Comparison of ENCODE assay signal across 9 cellular contexts in genomic region chr2:9814129-9814868, GRCh38. TPM values are rescaled to one million over a fixed set of nuclear protein-coding genes. Genes with fewer than 3 reads are reported as not detected.
DNase-seq lines count a peak whose midpoint lies in the region; ATAC-seq, FAIRE-seq and TF ChIP-seq lines count a peak whose summit lies in the region.
"Had no signal": no experiment of that assay in that cellular context is flagged by ENCODE, and none has a peak within 500 bp of the region (broad histone marks: within the 10 kb centered on the region; RNA-seq: fewer than 3 reads in every experiment).

No MANE protein-coding gene starts in this region.

- H3F3A ChIP-seq in GM23338 (replicated peaks; ENCODE audit: low read depth), result no peaks in the 10 kb centered on the region
- H3F3A ChIP-seq in smooth muscle cell (ENCODE audit: low read depth), result no peaks in the 10 kb centered on the region

- no peak for FAIRE-seq in GM12892 (lab: Jason Lieb, UNC)
- FAIRE-seq: G401.6 had no signal

- peaks cover 14% of the 10 kb centered on the region for H3K27me3 Mint-ChIP-seq in GM23338 (ENCODE audit: insufficient read depth, low read depth, poor library complexity)

- H3K27me3 ChIP-seq in GM23338 (ENCODE audit: insufficient read depth) (no peaks in the 10 kb centered on the region), WERI-Rb-1 (ENCODE audit: insufficient read depth, low read depth, severe bottlenecking) (no peaks in the 10 kb centered on the region), heart right ventricle (peaks cover 0 to 3% (median 0%) of the 10 kb centered on the region in 7 donors), smooth muscle cell (ENCODE audit: low read depth) (no peaks in the 10 kb centered on the region)

- no peak for TF ChIP-seq CTCF in GM23338 (conservative IDR thresholded peaks at IDR 0.05; ENCODE audit: low read depth in 2 of 2)
- no peak for TF ChIP-seq CTCF in WERI-Rb-1 (IDR thresholded peaks at IDR 0.05; ENCODE audit: low read depth, low read length)
- peak in 5 of 9 donors; percentile 1 to 44 (median 6) for TF ChIP-seq CTCF in heart right ventricle (IDR thresholded peaks at IDR 0.05)
- no peak for TF ChIP-seq CTCF in smooth muscle cell (IDR thresholded peaks at IDR 0.05; ENCODE audit: borderline replicate concordance, insufficient read depth, poor library complexity, severe bottlenecking)

- H3K36me3 Mint-ChIP-seq in GM23338 (ENCODE audit: low read depth), result no peaks in the 10 kb centered on the region; the same call in 2 of the 3 replicates

- H3K36me3 ChIP-seq in GM23338 (ENCODE audit: insufficient read depth) (no peaks in the 10 kb centered on the region; the same call in 1 of the 2 replicates), WERI-Rb-1 (no peaks in the 10 kb centered on the region), heart right ventricle (no peaks in the 10 kb centered on the region), smooth muscle cell (ENCODE audit: low read depth) (no peaks in the 10 kb centered on the region)
- H3K36me3 ChIP-seq: neutrophil had no signal

- H3K4me3 ChIP-seq in GM23338 (no peak overlapping the region), WERI-Rb-1 (ENCODE audit: low read depth, low read length) (peak overlapping the region; percentile 65), heart right ventricle (peak overlapping the region in 5 of 10 donors; percentile 3 to 29 (median 25)), smooth muscle cell (no peak overlapping the region)

- intact Hi-C loops in heart right ventricle (cut with DNase I), result loop anchor here in 8 of 10 donors (2.0 to 10.0 kb wide), 6 partner anchors 141 to 621 kb away; partner anchors contain the start of genes GRHL1 (in 1 of the 8) and KLF11 (in 1 of the 8)

- H3K9me2 ChIP-seq in GM23338 (ENCODE audit: insufficient read depth), result no peaks in the 10 kb centered on the region

- H4K20me1 ChIP-seq in GM23338 (replicated peaks; ENCODE audit: insufficient read depth) (no peaks in the 10 kb centered on the region), smooth muscle cell (ENCODE audit: low read depth) (no peaks in the 10 kb centered on the region)

- DNase-seq in GM23338 (ENCODE audit: low spot score), result no peak
- DNase-seq in WERI-Rb-1, result peak; percentile 98
- no peak for DNase-seq in heart right ventricle
- no peak for DNase-seq in smooth muscle cell (lab: John Stamatoyannopoulos, UW; ENCODE audit: unreplicated experiment)
- no peak for DNase-seq in GM12892 (ENCODE audit: insufficient read length)
- no peak for DNase-seq in SKM-1 treated with dmso at 0.1 percent for 144 hours (lab: John Stamatoyannopoulos, UW; ENCODE audit: unreplicated experiment)

- H3K4me1 Mint-ChIP-seq in GM23338, result no peaks in the 10 kb centered on the region; the same call in 2 of the 3 replicates

- H3K4me1 ChIP-seq in GM23338 (ENCODE audit: insufficient read depth) (no peaks in the 10 kb centered on the region), heart right ventricle (peaks cover 0 to 16% (median 13%) of the 10 kb centered on the region in 9 donors), smooth muscle cell (ENCODE audit: low read depth) (no peaks in the 10 kb centered on the region)

- TF ChIP-seq POLR2A in GM12892 (IDR thresholded peaks at IDR 0.05; ENCODE audit: low read depth, low read length), result no peak

- H3K4me2 ChIP-seq in GM23338 (peak overlapping the region; percentile 32; the same call in 1 of the 2 replicates), smooth muscle cell (peak overlapping the region; percentile 81)

- H3K27ac Mint-ChIP-seq in GM23338, result no peak overlapping the region

- 65 to 69% methylated on average over 24 of the region's 24 CpGs for WGBS in heart right ventricle, 2 donors
- WGBS in smooth muscle cell (ENCODE audit: low lambda C conversion rate), result 75% methylated on average over 24 of the region's 24 CpGs

- H3K27ac ChIP-seq in GM23338 (ENCODE audit: low read depth) (no peak overlapping the region), WERI-Rb-1 (peak overlapping the region; percentile 98), heart right ventricle (no peak overlapping the region), smooth muscle cell (ENCODE audit: low read depth) (no peak overlapping the region)
- H3K27ac ChIP-seq: neutrophil had no signal

- H2AFZ ChIP-seq in GM23338 (peak overlapping the region; percentile 97), smooth muscle cell (ENCODE audit: low read depth) (peak overlapping the region; percentile 76)

- no peak overlapping the region for H3K9ac ChIP-seq in smooth muscle cell (ENCODE audit: low read depth)

- no peaks in the 10 kb centered on the region for H3K9me3 ChIP-seq in WERI-Rb-1 (ENCODE audit: severe bottlenecking)
- no peaks in the 10 kb centered on the region for H3K9me3 ChIP-seq in heart right ventricle
- H3K9me3 ChIP-seq in smooth muscle cell (replicated peaks; ENCODE audit: low read depth), result no peaks in the 10 kb centered on the region
- H3K9me3 ChIP-seq: neutrophil had no signal

- no peak overlapping the region for H3K4me3 Mint-ChIP-seq in GM23338

- no peaks in the 10 kb centered on the region for H3K79me2 ChIP-seq in GM23338 (replicated peaks; ENCODE audit: insufficient read depth)
- H3K79me2 ChIP-seq in smooth muscle cell (ENCODE audit: low read depth), result no peaks in the 10 kb centered on the region

- H3K9me3 Mint-ChIP-seq in GM23338, result no peaks in the 10 kb centered on the region

- ATAC-seq in GM23338 (peak; percentile 11), heart right ventricle (peak in 2 of 8 donors; percentile 9 to 56), GM19328 (IDR thresholded peaks at IDR 0.05; ENCODE audit: unreplicated experiment) (no peak)

TF ChIP-seq in GM23338, 12 proteins besides CTCF, POLR2A, EP300 and RAD21:
- TF ChIP-seq ZNF462 (CRISPR knock-in tag; IDR thresholded peaks at IDR 0.05), result no peak
- no peak for TF ChIP-seq EZH2 (IDR thresholded peaks at IDR 0.05; ENCODE audit: low read depth, unreplicated experiment)
- TF ChIP-seq STAT1 (IDR thresholded peaks at IDR 0.05; ENCODE audit: unreplicated experiment), result no peak
- TF ChIP-seq ZNF331 (CRISPR knock-in tag; IDR thresholded peaks at IDR 0.05; ENCODE audit: low read depth), result no peak

RNA-seq across cellular contexts. Expression of gene TAF1B, which starts 29.0 kb away (rescaled TPM):
- total RNA-seq in GM23338 (2014; rRNA removed; shearing (Covaris generic)), result 17.1 and 28.9 TPM in 2 replicates
- 22.2 and 24.6 TPM in 2 replicates for polyA plus RNA-seq in GM23338 (2016; fragmentation: Nextera tagmentation; extraction: Ambion mirVana)
- 1 to 10 TPM; 2.4 to 7.9 (median 4.9) TPM for total RNA-seq in heart right ventricle
- polyA plus RNA-seq in heart right ventricle, result 1 to 10 TPM; 1.8 to 3.0 TPM
- 11.2 and 41.9 TPM in 2 replicates for total RNA-seq in smooth muscle cell
- polyA plus RNA-seq in smooth muscle cell, result 4.5 and 8.5 TPM in 2 replicates
- 10.7 TPM for polyA plus RNA-seq in GM12892 (2012; ENCODE audit: missing spikeins)

Comparison
In these comparisons a context has a peak if more than half of its experiments do, and no peak if none do; other contexts are left out.
1. CTCF ChIP-seq: peak in heart right ventricle (5 of 9); none in GM23338 (0 of 2), WERI-Rb-1 (single experiment) and smooth muscle cell (single experiment).